In genomic region chr7:107463139-107464078, GRCh38 we compare ENCODE assay signal across 8 cellular contexts. TPM values are rescaled to one million over a fixed set of nuclear protein-coding genes. Genes with fewer than 3 reads are reported as not detected.
DNase-seq lines count a peak whose midpoint lies in the region; ATAC-seq, FAIRE-seq and TF ChIP-seq lines count a peak whose summit lies in the region.

No MANE protein-coding gene starts in this region.

- H3K27me3 ChIP-seq in ovary: no peaks in the 10 kb centered on the region

- TF ChIP-seq CTCF in GM10266 (IDR thresholded peaks at IDR 0.05; ENCODE audit: control insufficient read depth, insufficient read depth, low read depth, missing control alignments): peak; percentile 64
- peak; percentile 28 to 79 (median 70) for TF ChIP-seq CTCF in ovary (IDR thresholded peaks at IDR 0.05)

- no peaks in the 10 kb centered on the region for H3K9me3 ChIP-seq in ovary

- intact Hi-C loops in ovary (cut with DNase I): loop anchor here in 3 of 4 donors (2.0 to 10.0 kb wide), 5 partner anchors 261 to 681 kb away; no protein-coding TSS in a partner anchor

- ATAC-seq in GM21381 (IDR thresholded peaks at IDR 0.05; ENCODE audit: unreplicated experiment): no peak

- DNase-seq in GM10266 (ENCODE audit: extremely low spot score): peak; percentile 16
- peak; percentile 15 for DNase-seq in HTR-8/SVneo (ENCODE audit: insufficient read length, low spot score)
- peak; percentile 69 for DNase-seq in RPMI7951 (ENCODE audit: low read depth)
- peak; percentile 24 for DNase-seq in activated naive CD4-positive, alpha-beta T cell treated with anti-CD3 and anti-CD28 coated beads, Interleukin-2, amount 50 U/mL, for 16 hours
- peak; percentile 60 for DNase-seq in glomerular visceral epithelial cell (ENCODE audit: extremely low spot score)
- peak; percentile 50 to 75 (median 64) for DNase-seq in ovary
- no peak for DNase-seq in cortex of kidney (lab: John Stamatoyannopoulos, UW)

- 75 to 78% (median 77%) methylated on average over 6 of the region's 6 CpGs for WGBS in ovary, 3 donors

- TF ChIP-seq EP300 in ovary (IDR thresholded peaks at IDR 0.05): no peak

- no peaks in the 10 kb centered on the region for H3K36me3 ChIP-seq in ovary

- peak; percentile 70 for FAIRE-seq in HTR-8/SVneo (lab: Jason Lieb, UNC)

- TF ChIP-seq POLR2A in ovary (IDR thresholded peaks at IDR 0.05): no peak

- no peak overlapping the region for H3K27ac ChIP-seq in ovary

- H3K4me1 ChIP-seq in ovary (ENCODE audit: insufficient read depth): no peaks in the 10 kb centered on the region

- no peak overlapping the region for H3K4me3 ChIP-seq in ovary

RNA-seq across cellular contexts. Expression of gene GPR22, which starts 6.4 kb away (rescaled TPM):
- total RNA-seq in RPMI7951 (2014; rRNA removed; shearing (Covaris generic)): not detected in 2 replicates
- total RNA-seq in ovary: not detected
- polyA plus RNA-seq in ovary: not detected
